ENCODE assay signal across 22 cellular contexts in the genomic region with DNA sequence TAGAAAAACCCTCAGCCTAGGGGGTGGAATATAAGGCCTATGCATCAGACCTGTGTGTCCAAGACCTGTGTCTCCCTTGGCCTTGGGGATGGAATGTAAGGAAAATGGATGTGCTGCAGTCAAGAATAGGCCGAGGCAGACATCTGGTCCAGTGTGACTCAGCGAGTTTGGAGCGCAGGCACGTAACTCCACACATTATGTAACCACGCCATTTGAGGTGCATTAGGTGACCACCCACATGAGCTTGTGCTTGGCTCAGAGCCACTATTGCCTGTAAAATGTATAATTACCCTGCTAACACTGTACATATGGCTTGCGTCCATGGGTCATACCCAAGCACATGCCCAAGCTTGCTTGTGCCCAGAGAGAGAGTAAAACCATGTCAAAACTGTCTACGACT.
DNase-seq lines count a peak whose midpoint lies in the region; ATAC-seq and TF ChIP-seq lines count a peak whose summit lies in the region.
"Had no signal": no experiment of that assay in that cellular context is flagged by ENCODE, and none has a peak within 500 bp of the region (broad histone marks: within the 10 kb centered on the region; RNA-seq: fewer than 3 reads in every experiment).

No MANE protein-coding gene starts in this region.

- H3K36me3 ChIP-seq in DND-41 (ENCODE audit: insufficient read depth, low read length) (no peaks in the 10 kb centered on the region), GM23338 (ENCODE audit: insufficient read depth) (no peaks in the 10 kb centered on the region; the same call in 1 of the 2 replicates)
- H3K36me3 ChIP-seq: esophagus squamous epithelium, SJCRH30, tibial artery had no signal

- H3K27ac Mint-ChIP-seq in GM23338 = no peak overlapping the region
- H3K27ac Mint-ChIP-seq in activated naive CD8-positive, alpha-beta T cell treated with anti-CD3 and anti-CD28 coated beads for 36 hours = no peak overlapping the region
- H3K27ac Mint-ChIP-seq: effector memory CD8-positive, alpha-beta T cell; stimulated activated naive CD8-positive, alpha-beta T cell treated with anti-CD3 and anti-CD28 coated beads, Interleukin-15, amount 100 ng/mL, for 72 hours had no signal

- no peak for ATAC-seq in DND-41 (ENCODE audit: insufficient read depth, low read depth)
- no peak for ATAC-seq in GM23338
- ATAC-seq: effector memory CD8-positive, alpha-beta T cell; K562; psoas muscle; stimulated activated naive CD8-positive, alpha-beta T cell treated with anti-CD3 and anti-CD28 coated beads, Interleukin-15, amount 100 ng/mL, for 72 hours had no signal

- peaks cover 2% of the 10 kb centered on the region; the same call in 2 of the 3 replicates for H3K4me1 Mint-ChIP-seq in GM23338
- H3K4me1 Mint-ChIP-seq in activated naive CD8-positive, alpha-beta T cell treated with anti-CD3 and anti-CD28 coated beads for 36 hours = no peaks in the 10 kb centered on the region
- H3K4me1 Mint-ChIP-seq: stimulated activated naive CD8-positive, alpha-beta T cell treated with anti-CD3 and anti-CD28 coated beads, Interleukin-15, amount 100 ng/mL, for 72 hours had no signal

- peaks cover 25% of the 10 kb centered on the region for H3K36me3 Mint-ChIP-seq in GM23338 (ENCODE audit: low read depth)
- no peaks in the 10 kb centered on the region for H3K36me3 Mint-ChIP-seq in activated naive CD8-positive, alpha-beta T cell treated with anti-CD3 and anti-CD28 coated beads for 36 hours

- intact Hi-C loops in head of caudate nucleus (cut with DNase I) = no loop called here

- H2AFZ ChIP-seq in DND-41 (ENCODE audit: low read depth, low read length) = no peak overlapping the region
- no peak overlapping the region for H2AFZ ChIP-seq in GM23338

- H3K9me3 Mint-ChIP-seq in GM23338 = peaks cover 51% of the 10 kb centered on the region
- peaks cover 7% of the 10 kb centered on the region for H3K9me3 Mint-ChIP-seq in activated naive CD8-positive, alpha-beta T cell treated with anti-CD3 and anti-CD28 coated beads for 36 hours

- H3K4me1 ChIP-seq in DND-41 (ENCODE audit: insufficient read depth, low read length) (no peaks in the 10 kb centered on the region), GM23338 (ENCODE audit: insufficient read depth) (no peaks in the 10 kb centered on the region)
- H3K4me1 ChIP-seq: esophagus squamous epithelium, psoas muscle, SJCRH30, tibial artery had no signal

- peaks cover 1% of the 10 kb centered on the region for H3K27me3 Mint-ChIP-seq in GM23338 (ENCODE audit: insufficient read depth, low read depth, poor library complexity)
- no peaks in the 10 kb centered on the region for H3K27me3 Mint-ChIP-seq in activated naive CD8-positive, alpha-beta T cell treated with anti-CD3 and anti-CD28 coated beads for 36 hours
- H3K27me3 Mint-ChIP-seq: effector memory CD8-positive, alpha-beta T cell; stimulated activated naive CD8-positive, alpha-beta T cell treated with anti-CD3 and anti-CD28 coated beads, Interleukin-15, amount 100 ng/mL, for 72 hours had no signal

- H3K79me2 ChIP-seq in DND-41 (ENCODE audit: insufficient read depth, low read length) (no peaks in the 10 kb centered on the region), GM23338 (replicated peaks; ENCODE audit: insufficient read depth) (no peaks in the 10 kb centered on the region)

- TF ChIP-seq CTCF in DND-41 (IDR thresholded peaks at IDR 0.05; ENCODE audit: borderline replicate concordance, extremely low read depth, low read length, poor library complexity, severe bottlenecking) = no peak
- no peak for TF ChIP-seq CTCF in GM23338 (conservative IDR thresholded peaks at IDR 0.05; ENCODE audit: low read depth in 2 of 2)

- peak; percentile 47 for DNase-seq in DND-41
- peak; percentile 48 for DNase-seq in GM23338 (ENCODE audit: low spot score)
- peak; percentile 50 for DNase-seq in RPMI7951 (ENCODE audit: low read depth)
- peak; percentile 3 for DNase-seq in iPS DF 4.7 (ENCODE audit: extremely low read depth, low spot score)
- DNase-seq in head of caudate nucleus = no peak
- no peak for DNase-seq in activated naive CD8-positive, alpha-beta T cell treated with anti-CD3 and anti-CD28 coated beads for 36 hours
- no peak for DNase-seq in inferior parietal cortex (ENCODE audit: extremely low spot score)
- DNase-seq: activated CD4-positive, CD25-positive, alpha-beta regulatory T cell treated with anti-CD3 and anti-CD28 coated beads, Interleukin-2, amount 50 U/mL, for 72 hours; activated naive CD4-positive, alpha-beta T cell treated with Interleukin-2 at 50 U/mL for 16 hours; activated T-cell treated with anti-CD3 and anti-CD28 coated beads, Interleukin-2, amount 50 U/mL, for 48 hours; amygdala; effector memory CD8-positive, alpha-beta T cell; esophagus squamous epithelium; GF-D8; NCI-H226; psoas muscle; SJCRH30; stimulated activated naive CD8-positive, alpha-beta T cell treated with anti-CD3 and anti-CD28 coated beads, Interleukin-15, amount 100 ng/mL, for 72 hours; tibial artery had no signal

- H3K9me3 ChIP-seq in DND-41 (ENCODE audit: insufficient read depth, low read length, severe bottlenecking) = peaks cover 19% of the 10 kb centered on the region
- H3K9me3 ChIP-seq: esophagus squamous epithelium, psoas muscle, SJCRH30, tibial artery had no signal

- H3K27ac ChIP-seq in DND-41 (ENCODE audit: low read length) = no peak overlapping the region
- no peak overlapping the region for H3K27ac ChIP-seq in GM23338 (ENCODE audit: low read depth)
- H3K27ac ChIP-seq: C4-2B, coronary artery, esophagus squamous epithelium, psoas muscle, SJCRH30, tibial artery had no signal

- no peak overlapping the region for H3K9ac ChIP-seq in DND-41 (ENCODE audit: low read depth, low read length)

- H3K4me3 ChIP-seq in DND-41 (ENCODE audit: low read depth in 1 of 2, low read length in 2 of 2) (no peak overlapping the region), GM23338 (no peak overlapping the region)
- H3K4me3 ChIP-seq: coronary artery, esophagus squamous epithelium, K562, psoas muscle, SJCRH30, tibial artery had no signal

- H3K4me2 ChIP-seq in DND-41 (ENCODE audit: insufficient read depth, low read length) = no peak overlapping the region
- H3K4me2 ChIP-seq in GM23338 = no peak overlapping the region

- H3F3A ChIP-seq in GM23338 (replicated peaks; ENCODE audit: low read depth) = no peaks in the 10 kb centered on the region

- H4K20me1 ChIP-seq in DND-41 (ENCODE audit: insufficient read depth, low read length) (no peaks in the 10 kb centered on the region), GM23338 (replicated peaks; ENCODE audit: insufficient read depth) (no peaks in the 10 kb centered on the region)

- no peaks in the 10 kb centered on the region for H3K27me3 ChIP-seq in DND-41 (ENCODE audit: insufficient read depth, low read length, poor library complexity)
- H3K27me3 ChIP-seq in GM23338 (ENCODE audit: insufficient read depth) = no peaks in the 10 kb centered on the region
- H3K27me3 ChIP-seq: esophagus squamous epithelium, SJCRH30, tibial artery had no signal

- H3K4me3 Mint-ChIP-seq in GM23338 = no peak overlapping the region
- no peak overlapping the region for H3K4me3 Mint-ChIP-seq in activated naive CD8-positive, alpha-beta T cell treated with anti-CD3 and anti-CD28 coated beads for 36 hours
- H3K4me3 Mint-ChIP-seq: effector memory CD8-positive, alpha-beta T cell; stimulated activated naive CD8-positive, alpha-beta T cell treated with anti-CD3 and anti-CD28 coated beads, Interleukin-15, amount 100 ng/mL, for 72 hours had no signal

- 0 out of 2 replicates have a peak, but pooled peaks cover 9% of the 10 kb centered on the region for H3K9me2 ChIP-seq in GM23338 (ENCODE audit: insufficient read depth)

TF ChIP-seq in GM23338, 12 proteins besides CTCF, POLR2A, EP300 and RAD21:
- no peak for TF ChIP-seq JUNB (IDR thresholded peaks at IDR 0.05; ENCODE audit: unreplicated experiment)
- TF ChIP-seq, protein P1, sequence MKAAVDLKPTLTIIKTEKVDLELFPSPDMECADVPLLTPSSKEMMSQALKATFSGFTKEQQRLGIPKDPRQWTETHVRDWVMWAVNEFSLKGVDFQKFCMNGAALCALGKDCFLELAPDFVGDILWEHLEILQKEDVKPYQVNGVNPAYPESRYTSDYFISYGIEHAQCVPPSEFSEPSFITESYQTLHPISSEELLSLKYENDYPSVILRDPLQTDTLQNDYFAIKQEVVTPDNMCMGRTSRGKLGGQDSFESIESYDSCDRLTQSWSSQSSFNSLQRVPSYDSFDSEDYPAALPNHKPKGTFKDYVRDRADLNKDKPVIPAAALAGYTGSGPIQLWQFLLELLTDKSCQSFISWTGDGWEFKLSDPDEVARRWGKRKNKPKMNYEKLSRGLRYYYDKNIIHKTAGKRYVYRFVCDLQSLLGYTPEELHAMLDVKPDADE (IDR thresholded peaks at IDR 0.05) = no peak

Comparison
In these comparisons a context has a peak if more than half of its experiments do, and no peak if none do; other contexts are left out.
1. DNase-seq: peak in DND-41 (single experiment), GM23338 (single experiment), RPMI7951 (single experiment) and iPS DF 4.7 (single experiment); none in head of caudate nucleus (0 of 42), activated naive CD8-positive, alpha-beta T cell treated with anti-CD3 and anti-CD28 coated beads for 36 hours (single experiment) and inferior parietal cortex (single experiment).